9 cellular contexts compared by ENCODE assay signal in genomic region chr10:99733366-99733765, GRCh38. TPM values are rescaled to one million over a fixed set of nuclear protein-coding genes. Genes with fewer than 3 reads are reported as not detected.
DNase-seq lines count a peak whose midpoint lies in the region; TF ChIP-seq lines count a peak whose summit lies in the region.
"Had no signal": no experiment of that assay in that cellular context is flagged by ENCODE, and none has a peak within 500 bp of the region (broad histone marks: within the 10 kb centered on the region; RNA-seq: fewer than 3 reads in every experiment).

No MANE protein-coding gene starts in this region.

- in situ Hi-C loops in mammary epithelial cell (cut with MboI; ENCODE audit: low sequenced_read_pairs in 2 of 2): no loop called here

- peaks cover 9% of the 10 kb centered on the region for H3K79me1 ChIP-seq in trophoblast cell (ENCODE audit: low read length)

- WGBS in mammary epithelial cell (ENCODE audit: low coverage, missing lambda C conversion rate): 93% methylated on average over 8 of the region's 8 CpGs
- no CpG with 5 or more reads among the region's 8 CpGs for WGBS in trophoblast cell (ENCODE audit: extremely low coverage, insufficient coverage, insufficient read length)

- H4K91ac ChIP-seq in trophoblast cell (ENCODE audit: low read depth, low read length): no peak overlapping the region

- no peak for TF ChIP-seq CTCF in Loucy (conservative IDR thresholded peaks at IDR 0.05; ENCODE audit: low read length)
- TF ChIP-seq CTCF in mammary epithelial cell (conservative IDR thresholded peaks at IDR 0.05 in 1 of 2, IDR thresholded peaks at IDR 0.05 in 1 of 2; ENCODE audit: extremely low read depth in 1 of 2, insufficient read depth in 1 of 2, low read depth in 1 of 2, low read length in 2 of 2): no peak
- no peak for TF ChIP-seq CTCF in neural crest cell (conservative IDR thresholded peaks at IDR 0.05)

- peaks cover 35% of the 10 kb centered on the region for H3K79me2 ChIP-seq in Loucy (ENCODE audit: insufficient read depth, low read length)
- H3K79me2 ChIP-seq in mammary epithelial cell (ENCODE audit: insufficient read depth, low read length): peaks cover 33% of the 10 kb centered on the region
- peaks cover 5% of the 10 kb centered on the region for H3K79me2 ChIP-seq in trophoblast cell (ENCODE audit: control insufficient read depth, insufficient read depth, low read length, poor library complexity)

- H3K4me3 ChIP-seq in Loucy (ENCODE audit: low read length, poor library complexity, severe bottlenecking) (peak overlapping the region; percentile 97), mammary epithelial cell (replicated peaks in 1 of 3; ENCODE audit: insufficient read depth in 1 of 3, low read depth in 2 of 3, low read length in 3 of 3) (peak overlapping the region in 2 of 3 experiments; percentile 33 to 74), trophoblast cell (ENCODE audit: low read depth, low read length) (no peak overlapping the region)

- peak overlapping the region; percentile 87 for H3K4me3 Mint-ChIP-seq in neural crest cell

- H3K9me3 Mint-ChIP-seq in neural crest cell: no peaks in the 10 kb centered on the region

- peaks cover 21% of the 10 kb centered on the region for H3K4me1 Mint-ChIP-seq in neural crest cell

- H3K9me2 ChIP-seq in Loucy (replicated peaks; ENCODE audit: low read depth, low read length): no peaks in the 10 kb centered on the region

- H2AFZ ChIP-seq in Loucy (ENCODE audit: low read length) (no peak overlapping the region), mammary epithelial cell (ENCODE audit: low read depth, low read length) (no peak overlapping the region), trophoblast cell (ENCODE audit: insufficient read depth, low read length, poor library complexity) (no peak overlapping the region)

- H2BK12ac ChIP-seq in trophoblast cell (ENCODE audit: low read length): no peak overlapping the region

- no peaks in the 10 kb centered on the region for H3K27me3 ChIP-seq in Loucy (ENCODE audit: insufficient read depth, low read length, poor library complexity, severe bottlenecking)
- no peaks in the 10 kb centered on the region for H3K27me3 ChIP-seq in mammary epithelial cell (ENCODE audit: insufficient read depth, low read length)
- no peaks in the 10 kb centered on the region for H3K27me3 ChIP-seq in trophoblast cell (ENCODE audit: insufficient read depth, low read length)
- H3K27me3 ChIP-seq: adrenal gland had no signal

- CTCF ChIA-PET in mammary epithelial cell (lab: Charles Lee; ENCODE audit: low non-redundant PET): no interaction called here

- no peak overlapping the region for H3K18ac ChIP-seq in trophoblast cell (ENCODE audit: low read length)

- H3K27me3 Mint-ChIP-seq in neural crest cell (ENCODE audit: low read depth): no peaks in the 10 kb centered on the region

- peaks cover 14% of the 10 kb centered on the region for H3K36me3 Mint-ChIP-seq in neural crest cell (ENCODE audit: low read depth)

- peak overlapping the region; percentile 40 for H3K9ac ChIP-seq in Loucy (ENCODE audit: low read depth, low read length, poor library complexity, severe bottlenecking)
- H3K9ac ChIP-seq in mammary epithelial cell (ENCODE audit: insufficient read depth, low read length): no peak overlapping the region
- no peak overlapping the region for H3K9ac ChIP-seq in trophoblast cell (ENCODE audit: low read length)

- H2AK5ac ChIP-seq in trophoblast cell (ENCODE audit: low read length): no peak overlapping the region

- no peak overlapping the region for H2BK5ac ChIP-seq in trophoblast cell (ENCODE audit: low read depth, low read length, poor library complexity)

- peak; percentile 58 for DNase-seq in DMS79 treated with DMSO at 0.1 percent for 48 hours (lab: John Stamatoyannopoulos, UW)
- DNase-seq in mammary epithelial cell: no peak
- DNase-seq in neural crest cell (ENCODE audit: low read depth, low spot score): no peak
- DNase-seq in glomerular visceral epithelial cell (ENCODE audit: extremely low spot score): no peak
- no peak for DNase-seq in NAMALWA (ENCODE audit: low spot score)
- DNase-seq in NCI-H748 (lab: John Stamatoyannopoulos, UW; ENCODE audit: unreplicated experiment): no peak
- no peak for DNase-seq in trophoblast cell

- no peak overlapping the region for H4K8ac ChIP-seq in trophoblast cell (ENCODE audit: low read depth, low read length)

- H3K36me3 ChIP-seq in Loucy (ENCODE audit: insufficient read depth, low read length) (0 out of 2 replicates have a peak, but pooled peaks cover 2% of the 10 kb centered on the region), mammary epithelial cell (ENCODE audit: insufficient read depth, low read length) (peaks cover 14% of the 10 kb centered on the region), trophoblast cell (ENCODE audit: control insufficient read depth in 1 of 2, insufficient read depth in 2 of 2, low read length in 2 of 2) (peaks cover 3 to 6% of the 10 kb centered on the region in 2 experiments)

- dilution Hi-C loops in mammary epithelial cell (cut with HindIII; ENCODE audit: low sequenced_read_pairs): no loop called here

- no peaks in the 10 kb centered on the region for H3F3A ChIP-seq in Loucy (ENCODE audit: low read depth)

- H3K27ac Mint-ChIP-seq in neural crest cell (ENCODE audit: unreplicated experiment): no peak overlapping the region

- H4K12ac ChIP-seq in trophoblast cell (ENCODE audit: low read depth, low read length): no peak overlapping the region

- H3K9me3 ChIP-seq in Loucy (ENCODE audit: insufficient read depth, low read depth, low read length): no peaks in the 10 kb centered on the region
- no peaks in the 10 kb centered on the region for H3K9me3 ChIP-seq in mammary epithelial cell (replicated peaks; ENCODE audit: insufficient read depth, low read length)
- H3K9me3 ChIP-seq in trophoblast cell (ENCODE audit: insufficient read depth, low read depth, low read length): no peaks in the 10 kb centered on the region
- H3K9me3 ChIP-seq: adrenal gland had no signal

- no peak overlapping the region for H3K14ac ChIP-seq in trophoblast cell (ENCODE audit: low read length)

- H2BK120ac ChIP-seq in trophoblast cell (ENCODE audit: insufficient read depth, low read length, poor library complexity): no peak overlapping the region

- no peak overlapping the region for H3K4ac ChIP-seq in trophoblast cell (ENCODE audit: low read depth, low read length)

- no TSS peak for BruUV-seq in mammary epithelial cell (replicated peaks; lab: Mats Ljungman, UMichigan)

- peaks cover 20% of the 10 kb centered on the region for H3K4me1 ChIP-seq in Loucy (ENCODE audit: insufficient read depth, low read length, poor library complexity, severe bottlenecking)
- peaks cover 13% of the 10 kb centered on the region for H3K4me1 ChIP-seq in mammary epithelial cell (ENCODE audit: insufficient read depth, low read length)
- peaks cover 0 to 1% of the 10 kb centered on the region in 2 experiments for H3K4me1 ChIP-seq in trophoblast cell (ENCODE audit: control insufficient read depth in 1 of 2, insufficient read depth in 2 of 2, low read length in 2 of 2)

- H4K20me1 ChIP-seq in Loucy (ENCODE audit: insufficient read depth, low read length, poor library complexity, severe bottlenecking) (peaks cover 6% of the 10 kb centered on the region), mammary epithelial cell (ENCODE audit: insufficient read depth, low read length) (no peaks in the 10 kb centered on the region)

- intact Hi-C loops in mammary epithelial cell (cut with micrococcal nuclease): loop anchor here (2.0 to 10.0 kb wide), 5 partner anchors 101 to 451 kb away; partner anchors contain the start of gene ERLIN1

- peak overlapping the region; percentile 89 for H3K4me2 ChIP-seq in Loucy (ENCODE audit: low read depth, low read length, poor library complexity, severe bottlenecking)
- peak overlapping the region; percentile 90 for H3K4me2 ChIP-seq in mammary epithelial cell (ENCODE audit: insufficient read depth, low read depth, low read length)
- no peak overlapping the region for H3K4me2 ChIP-seq in trophoblast cell (ENCODE audit: low read length)

- H3K27ac ChIP-seq in mammary epithelial cell (ENCODE audit: insufficient read depth, low read depth, low read length): no peak overlapping the region
- H3K27ac ChIP-seq in trophoblast cell (ENCODE audit: low read depth, low read length): no peak overlapping the region

- no peak overlapping the region for H3K23ac ChIP-seq in trophoblast cell (ENCODE audit: low read length)

RNA-seq across cellular contexts. Expression of gene CUTC, which starts 1.3 kb away (rescaled TPM):
- 10 to 100 TPM in 1 of 2 donors, 1 to 10 TPM in 1; 8.2 to 14.7 TPM for total RNA-seq in mammary epithelial cell
- 16.7 TPM for polyA plus RNA-seq in mammary epithelial cell
- polyA minus RNA-seq in mammary epithelial cell: 31.8 TPM
- 17.6 and 17.9 TPM in 2 replicates for total RNA-seq in neural crest cell
- polyA plus RNA-seq in trophoblast cell (2013): 9.9 and 10.4 TPM in 2 replicates

RNA-seq across cellular contexts. Expression of gene COX15, which starts 1.4 kb away (rescaled TPM):
- total RNA-seq in mammary epithelial cell (10 to 100 TPM; 26.5 to 29.5 TPM), neural crest cell (44.4 and 48.7 TPM in 2 replicates)
- polyA plus RNA-seq in mammary epithelial cell: 19.0 TPM
- polyA minus RNA-seq in mammary epithelial cell: 24.4 TPM
- polyA plus RNA-seq in trophoblast cell (2013): 13.2 and 13.6 TPM in 2 replicates

RNA-seq across cellular contexts. Expression of gene ABCC2, which starts 49.1 kb away (rescaled TPM):
- total RNA-seq in mammary epithelial cell (under 1 TPM; 0.66 to 0.83 TPM), neural crest cell (5.9 and 6.2 TPM in 2 replicates)
- polyA plus RNA-seq in mammary epithelial cell: 0.76 TPM
- polyA minus RNA-seq in mammary epithelial cell: 6.7 TPM
- 1.4 TPM in 2 replicates for polyA plus RNA-seq in trophoblast cell (2013)
